In genomic region chr2:207330912-207331311, GRCh38 we compare ENCODE assay signal across 8 cellular contexts.
DNase-seq lines count a peak whose midpoint lies in the region; ATAC-seq and TF ChIP-seq lines count a peak whose summit lies in the region.

No MANE protein-coding gene starts in this region.

- peaks cover 5% of the 10 kb centered on the region for H3K36me3 Mint-ChIP-seq in T-helper 1 cell treated with Interleukin-12 subunit alpha and Interleukin-12 subunit beta and Interleukin-4 antibody, amounts not matched to agents 30 μg/mL and 1 μg/mL, for 36 hours (ENCODE audit: low read depth)

- no peaks in the 10 kb centered on the region for H3K27me3 ChIP-seq in esophagus squamous epithelium

- ATAC-seq in GM18870 (IDR thresholded peaks at IDR 0.05; ENCODE audit: unreplicated experiment) (peak; percentile 60), HG03060 (IDR thresholded peaks at IDR 0.05; ENCODE audit: low read depth, unreplicated experiment) (peak; percentile 65)

- 17 to 46% methylated on average over 7 of the region's 7 CpGs for WGBS in esophagus squamous epithelium, 2 donors

- H3K4me3 Mint-ChIP-seq in T-helper 1 cell treated with Interleukin-12 subunit alpha and Interleukin-12 subunit beta and Interleukin-4 antibody, amounts not matched to agents 30 μg/mL and 1 μg/mL, for 36 hours, result peak overlapping the region; percentile 47

- H3K36me3 ChIP-seq in esophagus squamous epithelium, result no peaks in the 10 kb centered on the region

- no peak overlapping the region for H3K4me3 ChIP-seq in esophagus squamous epithelium

- no peak for TF ChIP-seq POLR2A in esophagus squamous epithelium (IDR thresholded peaks at IDR 0.05)

- H3K9me3 Mint-ChIP-seq in T-helper 1 cell treated with Interleukin-12 subunit alpha and Interleukin-12 subunit beta and Interleukin-4 antibody, amounts not matched to agents 30 μg/mL and 1 μg/mL, for 36 hours, result no peaks in the 10 kb centered on the region

- DNase-seq in ACHN (peak; percentile 94), esophagus squamous epithelium (lab: John Stamatoyannopoulos, UW) (no peak), middle frontal gyrus (ENCODE audit: extremely low spot score, low spot score) (no peak), NOMO-1 treated with DMSO at 0.1 percent for 48 hours (lab: John Stamatoyannopoulos, UW; ENCODE audit: unreplicated experiment) (no peak)
- peak; percentile 63 to 66 for DNase-seq in stimulated activated CD8-positive, alpha-beta memory T cell treated with anti-CD3 and anti-CD28 coated beads, Interleukin-15, amount 100 ng/mL, for 48 hours (ENCODE audit: low read depth in 2 of 2)

- H3K4me1 ChIP-seq in esophagus squamous epithelium, result peaks cover 26 to 38% (median 27%) of the 10 kb centered on the region in 3 donors

- in situ Hi-C loops in ACHN (cut with HindIII; ENCODE audit: low pct_ligation_motif_present, low pct_unique_long_range_greater_than_20kb, low sequenced_read_pairs), result no loop called here

- intact Hi-C loops in esophagus squamous epithelium (cut with DNase I), result no loop called here

- no peak for TF ChIP-seq CTCF in esophagus squamous epithelium (IDR thresholded peaks at IDR 0.05)

- no peaks in the 10 kb centered on the region for H3K9me3 ChIP-seq in esophagus squamous epithelium

- H3K27ac ChIP-seq in esophagus squamous epithelium, result peak overlapping the region; percentile 7 to 57 (median 42)

- no peaks in the 10 kb centered on the region for H3K27me3 Mint-ChIP-seq in T-helper 1 cell treated with Interleukin-12 subunit alpha and Interleukin-12 subunit beta and Interleukin-4 antibody, amounts not matched to agents 30 μg/mL and 1 μg/mL, for 36 hours (ENCODE audit: low read depth)

- H3K4me1 Mint-ChIP-seq in T-helper 1 cell treated with Interleukin-12 subunit alpha and Interleukin-12 subunit beta and Interleukin-4 antibody, amounts not matched to agents 30 μg/mL and 1 μg/mL, for 36 hours (ENCODE audit: low read depth), result peaks cover 68% of the 10 kb centered on the region

- H3K27ac Mint-ChIP-seq in T-helper 1 cell treated with Interleukin-12 subunit alpha and Interleukin-12 subunit beta and Interleukin-4 antibody, amounts not matched to agents 30 μg/mL and 1 μg/mL, for 36 hours, result peak overlapping the region; percentile 76

Comparison
In these comparisons a context has a peak if more than half of its experiments do, and no peak if none do; other contexts are left out.
1. DNase-seq: peak in ACHN (single experiment) and stimulated activated CD8-positive, alpha-beta memory T cell treated with anti-CD3 and anti-CD28 coated beads, Interleukin-15, amount 100 ng/mL, for 48 hours (2 of 2); none in esophagus squamous epithelium (single experiment), middle frontal gyrus (single experiment) and NOMO-1 treated with DMSO at 0.1 percent for 48 hours (single experiment).